Comparison of ENCODE assay signal across 7 cellular contexts in the genomic region with DNA sequence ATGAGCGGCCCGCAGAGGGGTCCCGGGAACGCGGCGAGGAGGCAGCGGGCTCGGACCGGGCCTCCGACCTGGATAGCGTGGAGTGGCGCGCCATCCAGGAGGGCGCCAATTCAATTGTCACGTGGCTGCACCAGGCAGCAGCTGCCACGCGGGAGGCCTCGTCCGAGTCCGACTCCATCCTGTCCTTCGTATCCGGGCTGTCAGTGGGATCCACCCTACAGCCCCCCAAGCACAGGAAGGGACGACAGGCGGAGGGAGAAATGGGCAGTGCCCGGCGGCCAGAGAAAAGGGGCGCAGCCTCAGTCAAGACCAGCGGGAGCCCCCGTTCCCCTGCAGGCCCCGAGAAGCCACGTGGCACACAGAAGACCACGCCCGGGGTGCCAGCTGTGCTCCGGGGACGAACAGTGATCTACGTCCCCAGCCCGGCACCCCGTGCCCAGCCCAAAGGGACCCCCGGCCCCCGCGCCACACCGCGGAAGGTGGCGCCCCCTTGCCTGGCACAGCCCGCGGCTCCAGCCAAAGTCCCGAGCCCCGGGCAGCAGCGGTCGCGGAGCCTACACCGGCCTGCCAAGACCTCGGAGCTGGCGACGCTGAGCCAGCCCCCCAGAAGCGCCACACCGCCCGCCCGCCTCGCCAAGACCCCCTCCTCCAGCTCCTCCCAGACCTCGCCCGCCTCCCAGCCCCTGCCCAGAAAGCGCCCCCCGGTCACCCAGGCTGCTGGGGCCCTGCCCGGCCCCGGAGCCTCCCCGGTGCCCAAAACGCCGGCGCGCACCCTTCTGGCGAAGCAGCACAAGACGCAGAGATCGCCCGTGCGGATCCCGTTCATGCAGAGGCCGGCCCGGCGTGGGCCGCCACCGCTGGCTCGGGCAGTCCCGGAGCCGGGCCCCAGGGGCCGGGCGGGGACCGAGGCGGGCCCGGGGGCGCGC. TPM values are rescaled to one million over a fixed set of nuclear protein-coding genes. Genes with fewer than 3 reads are reported as not detected.
A peak's percentile ranks its signal among the peaks of the same experiment; 100 is the strongest.
DNase-seq lines count a peak whose midpoint lies in the region; ATAC-seq and TF ChIP-seq lines count a peak whose summit lies in the region.
"Had no signal": no experiment of that assay in that cellular context is flagged by ENCODE, and none has a peak within 500 bp of the region (broad histone marks: within the 10 kb centered on the region; RNA-seq: fewer than 3 reads in every experiment).

No MANE protein-coding gene starts in this region.

- peak overlapping the region; percentile 13 for H3K4me3 Mint-ChIP-seq in activated T-helper 2 cell treated with anti-CD3 and anti-CD28 coated beads, Interferon-gamma antibody, Interleukin-2, Interleukin-4, amounts not matched to agents 10 μg/mL and 5 μg/mL and 100 μg/mL, durations not matched to agents 14 hours and 24 hours and 36 hours (ENCODE audit: low read depth)
- H3K4me3 Mint-ChIP-seq in osteocyte (ENCODE audit: unreplicated experiment): peak overlapping the region; percentile 26

- H3K9me3 Mint-ChIP-seq in activated T-helper 2 cell treated with anti-CD3 and anti-CD28 coated beads, Interferon-gamma antibody, Interleukin-2, Interleukin-4, amounts not matched to agents 10 μg/mL and 5 μg/mL and 100 μg/mL, durations not matched to agents 14 hours and 24 hours and 36 hours: no peaks in the 10 kb centered on the region
- H3K9me3 Mint-ChIP-seq in osteocyte (ENCODE audit: unreplicated experiment): no peaks in the 10 kb centered on the region
- H3K9me3 Mint-ChIP-seq: activated naive CD4-positive, alpha-beta T cell treated with anti-CD3 and anti-CD28 coated beads, Interleukin-2, amount 50 U/mL, for 72 hours had no signal

- TF ChIP-seq CTCF in GM13977 (IDR thresholded peaks at IDR 0.05; ENCODE audit: extremely low read depth, insufficient read depth, missing control alignments) (peak; percentile 31), osteocyte (IDR thresholded peaks at IDR 0.05) (no peak), WERI-Rb-1 (IDR thresholded peaks at IDR 0.05; ENCODE audit: low read depth, low read length) (no peak)

- H3K27me3 ChIP-seq in WERI-Rb-1 (ENCODE audit: insufficient read depth, low read depth, severe bottlenecking): no peaks in the 10 kb centered on the region

- H3K36me3 ChIP-seq in WERI-Rb-1: peaks cover 20% of the 10 kb centered on the region

- peaks cover 3% of the 10 kb centered on the region for H3K4me1 Mint-ChIP-seq in activated T-helper 2 cell treated with anti-CD3 and anti-CD28 coated beads, Interferon-gamma antibody, Interleukin-2, Interleukin-4, amounts not matched to agents 10 μg/mL and 5 μg/mL and 100 μg/mL, durations not matched to agents 14 hours and 24 hours and 36 hours (ENCODE audit: low read depth)
- peaks cover 7% of the 10 kb centered on the region for H3K4me1 Mint-ChIP-seq in osteocyte (ENCODE audit: unreplicated experiment)

- intact Hi-C loops in activated T-helper 2 cell treated with anti-CD3 and anti-CD28 coated beads, Interferon-gamma antibody, Interleukin-2, Interleukin-4, amounts not matched to agents 10 μg/mL and 5 μg/mL and 100 μg/mL, durations not matched to agents 14 hours and 24 hours and 36 hours (cut with micrococcal nuclease): loop anchor here (5.0 kb wide), 1 partner anchor 294 kb away; no protein-coding TSS in a partner anchor

- H3K36me3 Mint-ChIP-seq in activated T-helper 2 cell treated with anti-CD3 and anti-CD28 coated beads, Interferon-gamma antibody, Interleukin-2, Interleukin-4, amounts not matched to agents 10 μg/mL and 5 μg/mL and 100 μg/mL, durations not matched to agents 14 hours and 24 hours and 36 hours (ENCODE audit: low read depth): no peaks in the 10 kb centered on the region
- H3K36me3 Mint-ChIP-seq in osteocyte (ENCODE audit: unreplicated experiment): peaks cover 2% of the 10 kb centered on the region
- H3K36me3 Mint-ChIP-seq: activated naive CD4-positive, alpha-beta T cell treated with anti-CD3 and anti-CD28 coated beads, Interleukin-2, amount 50 U/mL, for 72 hours had no signal

- ATAC-seq in GM19324 (IDR thresholded peaks at IDR 0.05; ENCODE audit: low FRiP score, unreplicated experiment) (no peak), HG02870 (IDR thresholded peaks at IDR 0.05; ENCODE audit: unreplicated experiment) (no peak)

- H3K27ac Mint-ChIP-seq in activated T-helper 2 cell treated with anti-CD3 and anti-CD28 coated beads, Interferon-gamma antibody, Interleukin-2, Interleukin-4, amounts not matched to agents 10 μg/mL and 5 μg/mL and 100 μg/mL, durations not matched to agents 14 hours and 24 hours and 36 hours: no peak overlapping the region
- no peak overlapping the region for H3K27ac Mint-ChIP-seq in osteocyte (ENCODE audit: unreplicated experiment)
- H3K27ac Mint-ChIP-seq: activated naive CD4-positive, alpha-beta T cell treated with anti-CD3 and anti-CD28 coated beads, Interleukin-2, amount 50 U/mL, for 72 hours had no signal

- H3K27me3 Mint-ChIP-seq in activated T-helper 2 cell treated with anti-CD3 and anti-CD28 coated beads, Interferon-gamma antibody, Interleukin-2, Interleukin-4, amounts not matched to agents 10 μg/mL and 5 μg/mL and 100 μg/mL, durations not matched to agents 14 hours and 24 hours and 36 hours (ENCODE audit: low read depth): peaks cover 12% of the 10 kb centered on the region
- peaks cover 2% of the 10 kb centered on the region for H3K27me3 Mint-ChIP-seq in osteocyte (ENCODE audit: unreplicated experiment)

- in situ Hi-C loops in GM13977 (cut with MboI; ENCODE audit: low pct_unique_long_range_greater_than_20kb, low sequenced_read_pairs, unreplicated experiment): no loop called here

- H3K27ac ChIP-seq in WERI-Rb-1: no peak overlapping the region

- H3K4me3 ChIP-seq in WERI-Rb-1 (ENCODE audit: low read depth, low read length): no peak overlapping the region

- DNase-seq in GM13977 (ENCODE audit: low spot score) (no peak), osteocyte (ENCODE audit: extremely low spot score, unreplicated experiment) (no peak), WERI-Rb-1 (no peak)
- DNase-seq in activated T-helper 2 cell treated with anti-CD3 and anti-CD28 coated beads, Interferon-gamma antibody, Interleukin-2, Interleukin-4, amounts not matched to agents 10 μg/mL and 5 μg/mL and 100 μg/mL, durations not matched to agents 14 hours and 24 hours and 36 hours (ENCODE audit: low spot score): no peak

- H3K9me3 ChIP-seq in WERI-Rb-1 (ENCODE audit: severe bottlenecking): no peaks in the 10 kb centered on the region

RNA-seq across cellular contexts. Expression of a gene that starts 10.5 kb away (rescaled TPM):
- total RNA-seq in activated T-helper 2 cell treated with anti-CD3 and anti-CD28 coated beads, Interferon-gamma antibody, Interleukin-2, Interleukin-4, amounts not matched to agents 10 μg/mL and 5 μg/mL and 100 μg/mL, durations not matched to agents 14 hours and 24 hours and 36 hours: 33.0 and 37.9 TPM in 2 replicates
- total RNA-seq in osteocyte: 38.0 and 38.9 TPM in 2 replicates

RNA-seq across cellular contexts. Expression of a gene that starts 18.6 kb away (rescaled TPM):
- total RNA-seq in activated T-helper 2 cell treated with anti-CD3 and anti-CD28 coated beads, Interferon-gamma antibody, Interleukin-2, Interleukin-4, amounts not matched to agents 10 μg/mL and 5 μg/mL and 100 μg/mL, durations not matched to agents 14 hours and 24 hours and 36 hours: 0.07 and 0.21 TPM in 2 replicates
- 1.2 and 1.5 TPM in 2 replicates for total RNA-seq in osteocyte

RNA-seq across cellular contexts. Expression of a gene that starts 21.6 kb away (rescaled TPM):
- total RNA-seq in activated T-helper 2 cell treated with anti-CD3 and anti-CD28 coated beads, Interferon-gamma antibody, Interleukin-2, Interleukin-4, amounts not matched to agents 10 μg/mL and 5 μg/mL and 100 μg/mL, durations not matched to agents 14 hours and 24 hours and 36 hours: 2.1 and 2.6 TPM in 2 replicates
- total RNA-seq in osteocyte: 3.2 and 5.7 TPM in 2 replicates

RNA-seq across cellular contexts. Expression of a gene that starts 22.4 kb away (rescaled TPM):
- 1.6 and 2.1 TPM in 2 replicates for total RNA-seq in activated T-helper 2 cell treated with anti-CD3 and anti-CD28 coated beads, Interferon-gamma antibody, Interleukin-2, Interleukin-4, amounts not matched to agents 10 μg/mL and 5 μg/mL and 100 μg/mL, durations not matched to agents 14 hours and 24 hours and 36 hours
- 4.1 and 4.4 TPM in 2 replicates for total RNA-seq in osteocyte

RNA-seq across cellular contexts. Expression of a gene that starts 30.3 kb away (rescaled TPM):
- total RNA-seq in activated T-helper 2 cell treated with anti-CD3 and anti-CD28 coated beads, Interferon-gamma antibody, Interleukin-2, Interleukin-4, amounts not matched to agents 10 μg/mL and 5 μg/mL and 100 μg/mL, durations not matched to agents 14 hours and 24 hours and 36 hours: 1,450 and 1,471 TPM in 2 replicates
- 932 and 969 TPM in 2 replicates for total RNA-seq in osteocyte
